1 cellular context compared by ENCODE assay signal in the genomic region with DNA sequence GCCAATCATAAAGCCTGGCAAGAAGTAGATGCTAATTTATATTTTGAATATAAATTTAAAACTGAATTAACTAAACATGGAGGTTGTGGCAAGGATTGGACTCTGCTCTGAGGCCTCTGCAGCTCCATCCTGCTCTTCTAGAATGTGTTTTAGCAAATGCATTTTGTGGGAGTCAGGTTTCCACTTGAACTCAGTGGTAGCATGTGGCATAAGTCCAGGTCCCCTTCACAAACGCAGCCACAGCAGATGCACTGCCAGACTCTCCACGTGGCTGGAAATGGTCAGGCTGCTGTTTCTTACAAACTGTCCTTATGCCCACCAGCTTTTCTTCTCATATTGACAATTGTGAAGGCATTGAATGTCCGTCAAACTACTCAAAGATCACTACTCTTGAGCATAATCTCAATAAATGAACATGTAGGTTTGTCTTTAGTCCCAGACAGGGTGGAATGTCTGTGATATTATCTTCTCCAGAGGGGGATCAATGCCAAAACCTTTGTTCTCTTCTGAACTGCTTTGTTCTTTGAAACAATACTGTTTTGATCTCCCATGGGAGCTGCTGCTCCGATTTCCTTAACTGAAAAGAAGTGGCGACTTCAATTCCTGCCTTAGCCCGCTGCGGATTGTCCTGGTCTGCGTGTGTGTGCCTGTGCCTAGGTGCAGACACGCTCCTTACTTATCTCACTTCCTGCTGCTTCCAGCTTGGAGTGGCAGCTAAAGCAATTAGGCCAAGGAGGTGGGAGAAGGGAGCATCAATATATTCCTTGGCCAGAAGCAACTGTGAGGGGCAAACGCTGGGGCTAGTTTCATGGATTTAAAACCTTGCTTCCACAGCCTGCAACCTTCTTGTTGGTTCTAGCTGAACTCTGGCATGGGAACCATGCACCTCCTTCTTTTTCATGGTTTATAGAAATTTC.
TF ChIP-seq lines count a peak whose summit lies in the region.

No MANE protein-coding gene starts in this region.

TF ChIP-seq in GM23338, 12 proteins besides CTCF, POLR2A, EP300 and RAD21:
- no peak for TF ChIP-seq ZNF331 (CRISPR knock-in tag; IDR thresholded peaks at IDR 0.05; ENCODE audit: low read depth)
- TF ChIP-seq, protein P1, sequence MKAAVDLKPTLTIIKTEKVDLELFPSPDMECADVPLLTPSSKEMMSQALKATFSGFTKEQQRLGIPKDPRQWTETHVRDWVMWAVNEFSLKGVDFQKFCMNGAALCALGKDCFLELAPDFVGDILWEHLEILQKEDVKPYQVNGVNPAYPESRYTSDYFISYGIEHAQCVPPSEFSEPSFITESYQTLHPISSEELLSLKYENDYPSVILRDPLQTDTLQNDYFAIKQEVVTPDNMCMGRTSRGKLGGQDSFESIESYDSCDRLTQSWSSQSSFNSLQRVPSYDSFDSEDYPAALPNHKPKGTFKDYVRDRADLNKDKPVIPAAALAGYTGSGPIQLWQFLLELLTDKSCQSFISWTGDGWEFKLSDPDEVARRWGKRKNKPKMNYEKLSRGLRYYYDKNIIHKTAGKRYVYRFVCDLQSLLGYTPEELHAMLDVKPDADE (IDR thresholded peaks at IDR 0.05): no peak
